ENCODE assay signal across 14 cellular contexts in genomic region chr11:79809487-79809886, GRCh38.
"Had no signal": no experiment of that assay in that cellular context is flagged by ENCODE, and none has a peak within 500 bp of the region (broad histone marks: within the 10 kb centered on the region; RNA-seq: fewer than 3 reads in every experiment).

No MANE protein-coding gene starts in this region.

- ATAC-seq: activated T-cell treated with anti-CD3 and anti-CD28 coated beads, Interleukin-2, amount 50 U/mL, for 72 hours; left cardiac atrium had no signal

- H3K9me3 ChIP-seq: ascending aorta, pancreas, stomach, thoracic aorta had no signal

- H3K4me1 ChIP-seq: ascending aorta, stomach had no signal

- H3K4me3 ChIP-seq: ascending aorta, dorsolateral prefrontal cortex, pancreas, stomach, thoracic aorta had no signal

- FAIRE-seq: pancreas, urothelium cell line had no signal

- H3K36me3 ChIP-seq: ascending aorta, pancreas, stomach, thoracic aorta had no signal

- DNase-seq: activated CD4-positive, alpha-beta memory T cell treated with anti-CD3 and anti-CD28 coated beads, Interleukin-2, amount 10 ng/mL, durations not matched to agents 7 days and 5 days; activated T-cell treated with anti-CD3 and anti-CD28 coated beads, Interleukin-2, amount 50 U/mL, for 72 hours; dorsolateral prefrontal cortex; immature natural killer cell; left cardiac atrium; mesenchymal stem cell; pancreas; retina; stomach; T1000 had no signal

- H3K27ac ChIP-seq: ascending aorta, dorsolateral prefrontal cortex, pancreas, stomach, thoracic aorta, VCaP had no signal

- H3K27me3 ChIP-seq: ascending aorta, pancreas, stomach had no signal
